Comparison of ENCODE assay signal across 12 cellular contexts in genomic region chr10:69315610-69316312, GRCh38. TPM values are rescaled to one million over a fixed set of nuclear protein-coding genes. Genes with fewer than 3 reads are reported as not detected.
DNase-seq lines count a peak whose midpoint lies in the region; ATAC-seq and TF ChIP-seq lines count a peak whose summit lies in the region.
"Had no signal": no experiment of that assay in that cellular context is flagged by ENCODE, and none has a peak within 500 bp of the region (broad histone marks: within the 10 kb centered on the region; RNA-seq: fewer than 3 reads in every experiment).

No MANE protein-coding gene starts in this region.

- ATAC-seq in T-helper 17 cell (no peak), left colon (no peak)
- ATAC-seq: effector memory CD8-positive, alpha-beta T cell; T-cell had no signal

- H3K27me3 Mint-ChIP-seq in activated CD4-positive, alpha-beta T cell treated with anti-CD3 and anti-CD28 coated beads, Interleukin-2, amount 10 ng/mL, durations not matched to agents 24 days and 14 days: no peaks in the 10 kb centered on the region
- H3K27me3 Mint-ChIP-seq in T-helper 17 cell (no peaks in the 10 kb centered on the region), endodermal cell (ENCODE audit: insufficient read depth) (no peaks in the 10 kb centered on the region)
- H3K27me3 Mint-ChIP-seq: effector memory CD8-positive, alpha-beta T cell; T-cell had no signal

- H2BK120ac ChIP-seq in trophoblast cell (ENCODE audit: insufficient read depth, low read length, poor library complexity): peak overlapping the region; percentile 40

- no peak for DNase-seq in activated CD4-positive, alpha-beta T cell treated with anti-CD3 and anti-CD28 coated beads, Interleukin-2, amount 10 ng/mL, durations not matched to agents 24 days and 14 days
- no peak for DNase-seq in activated CD4-positive, alpha-beta T cell treated with anti-CD3 and anti-CD28 coated beads, Interleukin-2, amount 50 U/mL, for 4 hours
- DNase-seq in T-helper 17 cell: no peak
- DNase-seq in endodermal cell: peak; percentile 42
- DNase-seq in trophoblast cell: no peak
- no peak for DNase-seq in putamen (ENCODE audit: low spot score)
- DNase-seq in left colon: no peak
- no peak for DNase-seq in effector CD4-positive, alpha-beta T cell
- DNase-seq: DND-41; effector memory CD8-positive, alpha-beta T cell; stimulated activated CD4-positive, alpha-beta T cell treated with anti-CD3 and anti-CD28 coated beads, Interleukin-15, amount 100 ng/mL, for 24 hours; T-cell had no signal

- peak overlapping the region; percentile 64 for H3K27ac Mint-ChIP-seq in activated CD4-positive, alpha-beta T cell treated with anti-CD3 and anti-CD28 coated beads, Interleukin-2, amount 10 ng/mL, durations not matched to agents 24 days and 14 days
- no peak overlapping the region for H3K27ac Mint-ChIP-seq in T-helper 17 cell
- H3K27ac Mint-ChIP-seq in endodermal cell: peak overlapping the region; percentile 11

- no peak overlapping the region for H4K12ac ChIP-seq in trophoblast cell (ENCODE audit: low read depth, low read length)

- no peak overlapping the region for H2AFZ ChIP-seq in trophoblast cell (ENCODE audit: insufficient read depth, low read length, poor library complexity)

- WGBS in endodermal cell (ENCODE audit: insufficient coverage in 1 of 2, insufficient read length in 1 of 2), 2 experiments: 93 to 97% methylated on average over 6 of the region's 6 CpGs
- WGBS in trophoblast cell (ENCODE audit: extremely low coverage, insufficient coverage, insufficient read length): no CpG with 5 or more reads among the region's 6 CpGs

- peak overlapping the region; percentile 34 for H2BK5ac ChIP-seq in trophoblast cell (ENCODE audit: low read depth, low read length, poor library complexity)

- peak overlapping the region; percentile 4 for H3K18ac ChIP-seq in trophoblast cell (ENCODE audit: low read length)

- H3K4me2 ChIP-seq in trophoblast cell (ENCODE audit: low read length): no peak overlapping the region

- no peak overlapping the region for H3K27ac ChIP-seq in endodermal cell (ENCODE audit: low read depth, low read length)
- peak overlapping the region; percentile 92 for H3K27ac ChIP-seq in trophoblast cell (ENCODE audit: low read depth, low read length)

- peaks cover 46% of the 10 kb centered on the region for H3K79me1 ChIP-seq in trophoblast cell (ENCODE audit: low read length)

- H3K4me3 Mint-ChIP-seq in activated CD4-positive, alpha-beta T cell treated with anti-CD3 and anti-CD28 coated beads, Interleukin-2, amount 10 ng/mL, durations not matched to agents 24 days and 14 days: peak overlapping the region; percentile 2
- H3K4me3 Mint-ChIP-seq in T-helper 17 cell: peak overlapping the region; percentile 59
- H3K4me3 Mint-ChIP-seq in endodermal cell: no peak overlapping the region
- H3K4me3 Mint-ChIP-seq: effector memory CD8-positive, alpha-beta T cell; T-cell had no signal

- H3K4ac ChIP-seq in trophoblast cell (ENCODE audit: low read depth, low read length): no peak overlapping the region

- peaks cover 23% of the 10 kb centered on the region for H3K4me1 Mint-ChIP-seq in activated CD4-positive, alpha-beta T cell treated with anti-CD3 and anti-CD28 coated beads, Interleukin-2, amount 10 ng/mL, durations not matched to agents 24 days and 14 days
- H3K4me1 Mint-ChIP-seq in T-helper 17 cell (peaks cover 15% of the 10 kb centered on the region), endodermal cell (peaks cover 29% of the 10 kb centered on the region)

- H2AK5ac ChIP-seq in trophoblast cell (ENCODE audit: low read length): peak overlapping the region; percentile 6

- H3K36me3 Mint-ChIP-seq in activated CD4-positive, alpha-beta T cell treated with anti-CD3 and anti-CD28 coated beads, Interleukin-2, amount 10 ng/mL, durations not matched to agents 24 days and 14 days (ENCODE audit: low read depth): peaks cover 6% of the 10 kb centered on the region
- H3K36me3 Mint-ChIP-seq in T-helper 17 cell (ENCODE audit: low read depth) (no peaks in the 10 kb centered on the region), endodermal cell (ENCODE audit: low read depth) (no peaks in the 10 kb centered on the region)
- H3K36me3 Mint-ChIP-seq: T-cell had no signal

- H3K14ac ChIP-seq in trophoblast cell (ENCODE audit: low read length): peak overlapping the region; percentile 16

- H3K9me3 ChIP-seq in T-helper 17 cell (ENCODE audit: control insufficient read depth, low read length, poor library complexity, severe bottlenecking): no peaks in the 10 kb centered on the region
- H3K9me3 ChIP-seq in endodermal cell (ENCODE audit: control insufficient read depth, low read length): no peaks in the 10 kb centered on the region
- H3K9me3 ChIP-seq in trophoblast cell (ENCODE audit: insufficient read depth, low read depth, low read length): no peaks in the 10 kb centered on the region

- H2BK12ac ChIP-seq in trophoblast cell (ENCODE audit: low read length): peak overlapping the region; percentile 37

- no peak overlapping the region for H3K9ac ChIP-seq in endodermal cell (ENCODE audit: extremely low read depth, low read length, poor library complexity, severe bottlenecking)
- H3K9ac ChIP-seq in trophoblast cell (ENCODE audit: low read length): no peak overlapping the region

- peaks cover 11% of the 10 kb centered on the region for H3K4me1 ChIP-seq in endodermal cell (ENCODE audit: control insufficient read depth, insufficient read depth, low read length)
- H3K4me1 ChIP-seq in trophoblast cell (ENCODE audit: control insufficient read depth in 1 of 2, insufficient read depth in 2 of 2, low read length in 2 of 2): peaks cover 43 to 57% of the 10 kb centered on the region in 2 experiments

- no peak overlapping the region for H3K23ac ChIP-seq in trophoblast cell (ENCODE audit: low read length)

- peak overlapping the region; percentile 78 for H4K91ac ChIP-seq in trophoblast cell (ENCODE audit: low read depth, low read length)

- TF ChIP-seq CTCF in endodermal cell (conservative IDR thresholded peaks at IDR 0.05): no peak

- peaks cover 22% of the 10 kb centered on the region for H3K79me2 ChIP-seq in trophoblast cell (ENCODE audit: control insufficient read depth, insufficient read depth, low read length, poor library complexity)

- H3K9me3 Mint-ChIP-seq in activated CD4-positive, alpha-beta T cell treated with anti-CD3 and anti-CD28 coated beads, Interleukin-2, amount 10 ng/mL, durations not matched to agents 24 days and 14 days: no peaks in the 10 kb centered on the region
- no peaks in the 10 kb centered on the region for H3K9me3 Mint-ChIP-seq in endodermal cell
- H3K9me3 Mint-ChIP-seq: effector memory CD8-positive, alpha-beta T cell; T-cell had no signal

- intact Hi-C loops in activated CD4-positive, alpha-beta T cell treated with anti-CD3 and anti-CD28 coated beads, Interleukin-2, amount 10 ng/mL, durations not matched to agents 24 days and 14 days (cut with micrococcal nuclease): no loop called here
- intact Hi-C loops in left colon (cut with DNase I, micrococcal nuclease): no loop called here

- H4K8ac ChIP-seq in trophoblast cell (ENCODE audit: low read depth, low read length): peak overlapping the region; percentile 1

- H3K27me3 ChIP-seq in endodermal cell (ENCODE audit: control insufficient read depth, insufficient read depth, low read length, poor library complexity, severe bottlenecking) (no peaks in the 10 kb centered on the region), trophoblast cell (ENCODE audit: insufficient read depth, low read length) (no peaks in the 10 kb centered on the region)

- no peaks in the 10 kb centered on the region for H3K36me3 ChIP-seq in endodermal cell (ENCODE audit: control insufficient read depth, insufficient read depth, low read length)
- peaks cover 0 to 4% of the 10 kb centered on the region in 2 experiments for H3K36me3 ChIP-seq in trophoblast cell (ENCODE audit: control insufficient read depth in 1 of 2, insufficient read depth in 2 of 2, low read length in 2 of 2)

- H3K4me3 ChIP-seq in endodermal cell (ENCODE audit: low read length): no peak overlapping the region
- H3K4me3 ChIP-seq in trophoblast cell (ENCODE audit: low read depth, low read length): peak overlapping the region; percentile 32

RNA-seq across cellular contexts. Expression of gene HK1, which starts 37.5 kb away (rescaled TPM):
- total RNA-seq in activated CD4-positive, alpha-beta T cell treated with anti-CD3 and anti-CD28 coated beads, Interleukin-2, amount 10 ng/mL, durations not matched to agents 24 days and 14 days: 183 and 185 TPM in 2 replicates
- 100 to 1,000 TPM in 1 of 2 donors, 10 to 100 TPM in 1; 91.0 to 104 TPM for total RNA-seq in T-helper 17 cell
- total RNA-seq in endodermal cell: 10 to 100 TPM; 38.0 to 78.8 TPM
- polyA plus RNA-seq in endodermal cell (2013, experiment 1 of 2): 48.2 TPM
- 45.5 TPM for polyA plus RNA-seq in endodermal cell (2013, experiment 2 of 2)
- 116 and 118 TPM in 2 replicates for polyA plus RNA-seq in trophoblast cell (2013)
- 10 to 100 TPM; 64.1 to 90.4 TPM for total RNA-seq in left colon
